In the genomic region with DNA sequence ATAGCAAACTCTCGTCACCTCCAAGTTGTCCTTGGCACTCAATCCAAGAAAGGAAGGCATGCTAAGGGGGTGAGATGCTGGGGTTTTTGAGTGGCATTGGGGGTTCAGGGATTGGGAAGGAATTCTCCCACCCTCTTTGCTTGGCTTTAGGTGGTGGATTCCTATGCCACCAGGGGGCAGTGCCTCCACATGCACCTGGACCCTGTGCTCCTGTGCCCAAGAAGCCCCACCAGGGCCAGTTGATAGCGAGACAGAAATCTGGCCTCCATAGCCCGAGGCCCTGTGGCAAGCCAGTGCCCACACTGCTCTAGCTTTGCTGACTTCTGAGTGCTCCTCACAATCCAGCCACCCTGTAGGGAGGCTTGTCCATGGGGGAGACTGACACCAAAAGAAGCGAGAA, we compare ENCODE assay signal across 9 cellular contexts. TPM values are rescaled to one million over a fixed set of nuclear protein-coding genes. Genes with fewer than 3 reads are reported as not detected.
DNase-seq lines count a peak whose midpoint lies in the region; ATAC-seq and TF ChIP-seq lines count a peak whose summit lies in the region.
"Had no signal": no experiment of that assay in that cellular context is flagged by ENCODE, and none has a peak within 500 bp of the region (broad histone marks: within the 10 kb centered on the region; RNA-seq: fewer than 3 reads in every experiment).

No MANE protein-coding gene starts in this region.

- H3K4me1 ChIP-seq in lower lobe of right lung = no peaks in the 10 kb centered on the region
- H3K4me1 ChIP-seq in effector memory CD4-positive, alpha-beta T cell (ENCODE audit: control insufficient read depth, insufficient read depth, low read length, poor library complexity, severe bottlenecking) = no peaks in the 10 kb centered on the region

- H3K9me3 ChIP-seq in lower lobe of right lung = no peaks in the 10 kb centered on the region
- H3K9me3 ChIP-seq in effector memory CD4-positive, alpha-beta T cell (ENCODE audit: control insufficient read depth, low read length) = no peaks in the 10 kb centered on the region

- DNase-seq in activated CD4-positive, alpha-beta T cell treated with anti-CD3 and anti-CD28 coated beads for 36 hours = peak; percentile 34
- no peak for DNase-seq in activated CD4-positive, alpha-beta T cell treated with anti-CD3 and anti-CD28 coated beads for 1 hour
- DNase-seq in activated CD8-positive, alpha-beta T cell treated with anti-CD3 and anti-CD28 coated beads, Interleukin-2, amount 10 ng/mL, durations not matched to agents 7 days and 5 days = peak; percentile 19
- DNase-seq in lower lobe of right lung (no peak), DMS114 treated with DMSO at 0.1 percent for 48 hours (lab: John Stamatoyannopoulos, UW; ENCODE audit: unreplicated experiment) (no peak)
- DNase-seq in effector memory CD4-positive, alpha-beta T cell = no peak

- no peaks in the 10 kb centered on the region for H3K9me3 Mint-ChIP-seq in activated CD4-positive, alpha-beta T cell treated with anti-CD3 and anti-CD28 coated beads for 36 hours (ENCODE audit: low read depth)
- no peaks in the 10 kb centered on the region for H3K9me3 Mint-ChIP-seq in activated CD8-positive, alpha-beta T cell treated with anti-CD3 and anti-CD28 coated beads, Interleukin-2, amount 10 ng/mL, durations not matched to agents 7 days and 5 days (ENCODE audit: insufficient read depth)

- CTCF ChIA-PET in activated CD4-positive, alpha-beta T cell treated with anti-CD3 and anti-CD28 coated beads for 36 hours (lab: Charles Lee) = no interaction called here
- CTCF ChIA-PET in activated CD8-positive, alpha-beta T cell treated with anti-CD3 and anti-CD28 coated beads, Interleukin-2, amount 10 ng/mL, durations not matched to agents 7 days and 5 days (lab: Charles Lee) = interaction anchor here (1.1 kb wide), 1 partner anchor 918 kb away, joined by 3 read pairs; no protein-coding TSS in a partner anchor

- POLR2A ChIA-PET in activated CD4-positive, alpha-beta T cell treated with anti-CD3 and anti-CD28 coated beads for 36 hours (lab: Charles Lee) = no interaction called here
- POLR2A ChIA-PET in activated CD8-positive, alpha-beta T cell treated with anti-CD3 and anti-CD28 coated beads, Interleukin-2, amount 10 ng/mL, durations not matched to agents 7 days and 5 days (lab: Charles Lee) = no interaction called here

- H3K36me3 ChIP-seq in lower lobe of right lung = no peaks in the 10 kb centered on the region
- no peaks in the 10 kb centered on the region for H3K36me3 ChIP-seq in effector memory CD4-positive, alpha-beta T cell (ENCODE audit: control insufficient read depth, insufficient read depth, low read length)

- no peak for ATAC-seq in activated CD4-positive, alpha-beta T cell treated with anti-CD3 and anti-CD28 coated beads for 36 hours
- ATAC-seq in HG02884 (IDR thresholded peaks at IDR 0.05; ENCODE audit: unreplicated experiment) (peak; percentile 45), lower lobe of right lung (no peak), GM18858 (IDR thresholded peaks at IDR 0.05; ENCODE audit: unreplicated experiment) (no peak)
- no peak for ATAC-seq in activated CD8-positive, alpha-beta T cell treated with anti-CD3 and anti-CD28 coated beads, Interleukin-2, amount 10 ng/mL, durations not matched to agents 7 days and 5 days

- no peaks in the 10 kb centered on the region for H3K36me3 Mint-ChIP-seq in activated CD4-positive, alpha-beta T cell treated with anti-CD3 and anti-CD28 coated beads for 36 hours (ENCODE audit: low read depth)
- H3K36me3 Mint-ChIP-seq in activated CD8-positive, alpha-beta T cell treated with anti-CD3 and anti-CD28 coated beads, Interleukin-2, amount 10 ng/mL, durations not matched to agents 7 days and 5 days (ENCODE audit: low read depth) = no peaks in the 10 kb centered on the region

- no peak overlapping the region for H3K4me3 ChIP-seq in lower lobe of right lung
- H3K4me3 ChIP-seq in effector memory CD4-positive, alpha-beta T cell (ENCODE audit: insufficient read depth, low read depth, low read length, poor library complexity, severe bottlenecking) = no peak overlapping the region

- H3K27me3 Mint-ChIP-seq in activated CD4-positive, alpha-beta T cell treated with anti-CD3 and anti-CD28 coated beads for 36 hours = peaks cover 6% of the 10 kb centered on the region
- no peaks in the 10 kb centered on the region for H3K27me3 Mint-ChIP-seq in activated CD8-positive, alpha-beta T cell treated with anti-CD3 and anti-CD28 coated beads, Interleukin-2, amount 10 ng/mL, durations not matched to agents 7 days and 5 days (ENCODE audit: low read depth)

- TF ChIP-seq CTCF in lower lobe of right lung (IDR thresholded peaks at IDR 0.05) = peak; percentile 31

- H3K27ac Mint-ChIP-seq in activated CD4-positive, alpha-beta T cell treated with anti-CD3 and anti-CD28 coated beads for 36 hours = no peak overlapping the region
- no peak overlapping the region for H3K27ac Mint-ChIP-seq in activated CD8-positive, alpha-beta T cell treated with anti-CD3 and anti-CD28 coated beads, Interleukin-2, amount 10 ng/mL, durations not matched to agents 7 days and 5 days

- no peaks in the 10 kb centered on the region for H3K27me3 ChIP-seq in lower lobe of right lung (ENCODE audit: low read depth)
- H3K27me3 ChIP-seq in effector memory CD4-positive, alpha-beta T cell (replicated peaks; ENCODE audit: control insufficient read depth, insufficient read depth, low read length, poor library complexity, severe bottlenecking) = no peaks in the 10 kb centered on the region

- H3K27ac ChIP-seq in lower lobe of right lung = no peak overlapping the region
- no peak overlapping the region for H3K27ac ChIP-seq in effector memory CD4-positive, alpha-beta T cell (ENCODE audit: insufficient read depth, low read length, poor library complexity, severe bottlenecking)

- intact Hi-C loops in activated CD4-positive, alpha-beta T cell treated with anti-CD3 and anti-CD28 coated beads for 36 hours (cut with DNase I, micrococcal nuclease) = no loop called here
- intact Hi-C loops in lower lobe of right lung (cut with DNase I) = no loop called here

- H3K4me1 Mint-ChIP-seq in activated CD4-positive, alpha-beta T cell treated with anti-CD3 and anti-CD28 coated beads for 36 hours = no peaks in the 10 kb centered on the region
- H3K4me1 Mint-ChIP-seq in activated CD8-positive, alpha-beta T cell treated with anti-CD3 and anti-CD28 coated beads, Interleukin-2, amount 10 ng/mL, durations not matched to agents 7 days and 5 days (ENCODE audit: low read depth) = no peaks in the 10 kb centered on the region

- no peak overlapping the region for H3K4me3 Mint-ChIP-seq in activated CD4-positive, alpha-beta T cell treated with anti-CD3 and anti-CD28 coated beads for 36 hours
- no peak overlapping the region for H3K4me3 Mint-ChIP-seq in activated CD8-positive, alpha-beta T cell treated with anti-CD3 and anti-CD28 coated beads, Interleukin-2, amount 10 ng/mL, durations not matched to agents 7 days and 5 days

RNA-seq across cellular contexts. Expression of a gene that starts 2.0 kb away (rescaled TPM):
- total RNA-seq in activated CD4-positive, alpha-beta T cell treated with anti-CD3 and anti-CD28 coated beads for 36 hours = not detected
- not detected for total RNA-seq in activated CD8-positive, alpha-beta T cell treated with anti-CD3 and anti-CD28 coated beads, Interleukin-2, amount 10 ng/mL, durations not matched to agents 7 days and 5 days
- total RNA-seq in lower lobe of right lung = not detected
- total RNA-seq: pulmonary artery endothelial cell had no signal

RNA-seq across cellular contexts. Expression of a gene that starts 18.6 kb away (rescaled TPM):
- total RNA-seq in activated CD4-positive, alpha-beta T cell treated with anti-CD3 and anti-CD28 coated beads for 36 hours = not detected
- total RNA-seq in activated CD8-positive, alpha-beta T cell treated with anti-CD3 and anti-CD28 coated beads, Interleukin-2, amount 10 ng/mL, durations not matched to agents 7 days and 5 days = not detected
- total RNA-seq in lower lobe of right lung = 1.1 TPM
- total RNA-seq: pulmonary artery endothelial cell had no signal

RNA-seq across cellular contexts. Expression of a gene that starts 20.7 kb away (rescaled TPM):
- total RNA-seq in activated CD4-positive, alpha-beta T cell treated with anti-CD3 and anti-CD28 coated beads for 36 hours = not detected
- not detected for total RNA-seq in activated CD8-positive, alpha-beta T cell treated with anti-CD3 and anti-CD28 coated beads, Interleukin-2, amount 10 ng/mL, durations not matched to agents 7 days and 5 days
- not detected for total RNA-seq in lower lobe of right lung
- total RNA-seq: pulmonary artery endothelial cell had no signal

Comparison
In these comparisons a context has a peak if more than half of its experiments do, and no peak if none do; other contexts are left out.
1. DNase-seq: peak in activated CD4-positive, alpha-beta T cell treated with anti-CD3 and anti-CD28 coated beads for 36 hours (single experiment) and activated CD8-positive, alpha-beta T cell treated with anti-CD3 and anti-CD28 coated beads, Interleukin-2, amount 10 ng/mL, durations not matched to agents 7 days and 5 days (single experiment); none in activated CD4-positive, alpha-beta T cell treated with anti-CD3 and anti-CD28 coated beads for 1 hour (single experiment), lower lobe of right lung (single experiment), DMS114 treated with DMSO at 0.1 percent for 48 hours (single experiment) and effector memory CD4-positive, alpha-beta T cell (0 of 3).